8 cellular contexts compared by ENCODE assay signal in the genomic region with DNA sequence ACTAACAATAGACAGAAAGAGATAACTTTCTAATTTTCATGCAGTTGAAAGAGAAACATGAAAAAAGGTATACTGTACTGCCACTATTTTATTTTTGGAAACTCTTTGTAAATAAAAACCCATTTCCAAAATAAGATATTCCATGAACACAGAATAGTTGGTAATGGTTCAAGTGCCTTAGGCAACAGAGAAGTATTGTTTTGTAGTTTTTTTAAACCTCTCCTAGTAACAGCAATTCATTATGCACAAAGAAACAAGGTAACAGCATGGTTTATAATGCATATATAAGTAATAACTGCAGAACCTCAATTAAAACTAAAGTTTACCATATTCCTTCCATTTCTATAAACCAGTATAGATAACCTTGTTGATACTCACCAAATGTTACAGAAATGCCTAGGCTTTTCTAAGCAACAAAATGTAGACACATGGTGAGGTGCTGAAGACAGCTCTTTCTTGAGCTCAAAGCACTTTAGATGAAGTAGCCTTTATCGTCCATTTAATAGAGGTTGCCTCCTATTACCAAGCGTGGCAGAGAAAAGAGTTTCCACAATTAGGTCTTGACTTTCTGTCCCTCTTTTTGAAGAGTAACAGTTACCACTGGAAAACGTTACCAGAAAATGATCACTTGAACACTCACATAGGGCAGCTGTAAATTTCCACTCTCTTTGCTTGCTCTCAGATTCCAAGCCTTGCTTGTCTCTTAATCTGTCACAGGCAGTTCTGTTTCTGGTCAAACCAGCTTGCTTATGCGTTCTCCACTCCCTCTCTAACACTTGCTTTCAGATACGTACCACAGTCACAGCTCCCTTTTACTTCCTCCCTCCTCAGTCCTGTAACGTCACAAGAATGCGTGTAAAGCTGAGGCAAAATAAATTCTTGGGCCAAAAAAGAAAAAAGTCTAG. TPM values are rescaled to one million over a fixed set of nuclear protein-coding genes. Genes with fewer than 3 reads are reported as not detected.
DNase-seq lines count a peak whose midpoint lies in the region; ATAC-seq, FAIRE-seq and TF ChIP-seq lines count a peak whose summit lies in the region.

No MANE protein-coding gene starts in this region.

- intact Hi-C loops in stomach (cut with DNase I; ENCODE audit: low total_unique reads): no loop called here

- H3K9ac ChIP-seq in astrocyte (ENCODE audit: low read length): no peak overlapping the region

- peak; percentile 72 for ATAC-seq in HG03045 (IDR thresholded peaks at IDR 0.05; ENCODE audit: unreplicated experiment)

- TF ChIP-seq CTCF in astrocyte (IDR thresholded peaks at IDR 0.05; ENCODE audit: insufficient read depth, low read depth, low read length) (no peak), stomach (IDR thresholded peaks at IDR 0.05) (no peak)

- FAIRE-seq in astrocyte (lab: Jason Lieb, UNC) (peak; percentile 47), islet of Langerhans (lab: Jason Lieb, UNC) (peak; percentile 95)

- H2AFZ ChIP-seq in astrocyte (ENCODE audit: low read depth, low read length): peak overlapping the region; percentile 33

- H3K27me3 ChIP-seq in astrocyte (ENCODE audit: insufficient read depth, low read length) (no peaks in the 10 kb centered on the region), stomach (no peaks in the 10 kb centered on the region)

- H3K4me3 ChIP-seq in astrocyte (ENCODE audit: insufficient read depth, low read depth, low read length) (no peak overlapping the region), stomach (peak overlapping the region; percentile 36 to 48 (median 43))

- H3K4me3 Mint-ChIP-seq in astrocyte (ENCODE audit: unreplicated experiment): peak overlapping the region; percentile 54

- no peaks in the 10 kb centered on the region for H3K79me2 ChIP-seq in astrocyte (ENCODE audit: insufficient read depth, low read length)

- no peak overlapping the region for H3K27ac ChIP-seq in astrocyte (ENCODE audit: low read depth, low read length)
- H3K27ac ChIP-seq in stomach: peak overlapping the region; percentile 59 to 90 (median 85)

- no peaks in the 10 kb centered on the region for H3K27me3 Mint-ChIP-seq in astrocyte (ENCODE audit: low read depth, unreplicated experiment)

- DNase-seq in DMS53 treated with DMSO at 0.1 percent for 48 hours (lab: John Stamatoyannopoulos, UW; ENCODE audit: unreplicated experiment) (peak; percentile 26), astrocyte (ENCODE audit: low read depth) (peak; percentile 38), stomach (peak; percentile 45), kidney glomerular epithelial cell (lab: John Stamatoyannopoulos, UW) (no peak), cerebellar nuclear complex (lab: John Stamatoyannopoulos, UW) (no peak)
- no peak for DNase-seq in activated CD4-positive, alpha-beta T cell treated with anti-CD3 and anti-CD28 coated beads for 1 hour

- 3 to 16% (median 9%) methylated on average over 7 of the region's 7 CpGs for WGBS in stomach, 5 donors

- no peak for TF ChIP-seq EP300 in stomach (IDR thresholded peaks at IDR 0.05)

- peak overlapping the region; percentile 58 for H3K4me2 ChIP-seq in astrocyte (ENCODE audit: low read length)

- H3K9me3 ChIP-seq in astrocyte (ENCODE audit: insufficient read depth, low read depth, low read length) (no peaks in the 10 kb centered on the region), stomach (peaks cover 0 to 20% (median 11%) of the 10 kb centered on the region in 4 donors)

- H3K4me1 ChIP-seq in astrocyte (ENCODE audit: insufficient read depth, low read length) (peaks cover 3% of the 10 kb centered on the region), stomach (peaks cover 0 to 34% (median 11%) of the 10 kb centered on the region in 4 donors)

- H4K20me1 ChIP-seq in astrocyte (ENCODE audit: insufficient read depth, low read length): no peaks in the 10 kb centered on the region

- peaks cover 6% of the 10 kb centered on the region for H3K36me3 Mint-ChIP-seq in astrocyte (ENCODE audit: low read depth, unreplicated experiment)

- H3K9me3 Mint-ChIP-seq in astrocyte (ENCODE audit: unreplicated experiment): peaks cover 9% of the 10 kb centered on the region

- H3K4me1 Mint-ChIP-seq in astrocyte (ENCODE audit: low read depth, unreplicated experiment): peaks cover 17% of the 10 kb centered on the region

- H3K36me3 ChIP-seq in astrocyte (ENCODE audit: insufficient read depth, low read length) (no peaks in the 10 kb centered on the region), stomach (no peaks in the 10 kb centered on the region)

- TF ChIP-seq POLR2A in stomach (IDR thresholded peaks at IDR 0.05): peak in 1 of 4 donors; percentile 20

- peak overlapping the region; percentile 27 for H3K27ac Mint-ChIP-seq in astrocyte (ENCODE audit: unreplicated experiment)

RNA-seq across cellular contexts. Expression of a gene that starts 42.9 kb away (rescaled TPM):
- 13.2 and 13.7 TPM in 2 replicates for total RNA-seq in astrocyte
- 10 to 100 TPM; 29.3 to 61.6 (median 45.5) TPM for total RNA-seq in stomach
- 10 to 100 TPM; 11.4 to 20.2 (median 12.0) TPM for polyA plus RNA-seq in stomach

RNA-seq across cellular contexts. Expression of a gene that starts 43.1 kb away (rescaled TPM):
- total RNA-seq in astrocyte (5.6 and 5.8 TPM in 2 replicates), stomach (10 to 100 TPM in 3 of 5 donors, 1 to 10 TPM in 2; 3.5 to 28.6 (median 13.5) TPM)
- polyA plus RNA-seq in stomach: 1 to 10 TPM; 3.4 to 6.6 (median 3.5) TPM

Comparison
In these comparisons a context has a peak if more than half of its experiments do, and no peak if none do; other contexts are left out.
1. DNase-seq: peak in DMS53 treated with DMSO at 0.1 percent for 48 hours (single experiment), astrocyte (single experiment) and stomach (single experiment); none in kidney glomerular epithelial cell (single experiment), cerebellar nuclear complex (0 of 2) and activated CD4-positive, alpha-beta T cell treated with anti-CD3 and anti-CD28 coated beads for 1 hour (single experiment).